ENCODE assay signal across 1 cellular context in the genomic region with DNA sequence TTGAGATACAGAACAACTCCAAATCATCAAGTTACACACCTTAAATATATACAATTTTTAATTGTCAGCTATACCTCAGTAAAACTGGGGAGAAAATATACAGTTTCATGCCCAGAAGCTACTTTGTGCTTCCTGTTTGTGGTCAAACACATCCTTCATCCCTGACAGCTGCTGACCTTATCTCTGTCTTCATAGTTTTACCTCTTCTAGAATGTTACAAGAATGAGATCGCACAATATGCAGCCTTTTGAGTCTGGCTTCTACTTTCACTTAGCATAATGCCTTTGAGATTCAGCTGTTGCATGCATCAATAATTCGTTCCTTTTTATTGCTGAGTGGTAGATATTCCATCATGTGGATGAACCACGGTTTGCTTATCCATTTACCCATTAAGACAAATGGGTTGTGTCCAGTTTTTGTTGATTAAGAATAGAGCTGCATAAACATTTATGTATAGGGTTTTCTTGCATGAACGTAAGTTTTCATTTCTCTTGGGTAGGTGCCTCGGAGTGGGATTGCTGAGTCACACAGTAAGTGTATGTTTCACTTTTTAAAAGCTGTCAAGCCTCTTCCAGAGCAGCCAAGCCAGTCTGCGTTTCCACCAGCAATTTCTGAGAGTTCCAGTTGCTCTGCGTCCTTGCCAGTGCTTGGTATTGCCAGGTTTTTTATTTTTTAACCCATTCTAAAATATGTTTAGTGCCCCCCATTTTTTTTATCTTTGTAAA.
A peak's percentile ranks its signal among the peaks of the same experiment; 100 is the strongest.
TF ChIP-seq lines count a peak whose summit lies in the region.

No MANE protein-coding gene starts in this region.

TF ChIP-seq in K562, 482 proteins besides CTCF, POLR2A, EP300 and RAD21 (continued from another document):
- TF ChIP-seq, protein P1, sequence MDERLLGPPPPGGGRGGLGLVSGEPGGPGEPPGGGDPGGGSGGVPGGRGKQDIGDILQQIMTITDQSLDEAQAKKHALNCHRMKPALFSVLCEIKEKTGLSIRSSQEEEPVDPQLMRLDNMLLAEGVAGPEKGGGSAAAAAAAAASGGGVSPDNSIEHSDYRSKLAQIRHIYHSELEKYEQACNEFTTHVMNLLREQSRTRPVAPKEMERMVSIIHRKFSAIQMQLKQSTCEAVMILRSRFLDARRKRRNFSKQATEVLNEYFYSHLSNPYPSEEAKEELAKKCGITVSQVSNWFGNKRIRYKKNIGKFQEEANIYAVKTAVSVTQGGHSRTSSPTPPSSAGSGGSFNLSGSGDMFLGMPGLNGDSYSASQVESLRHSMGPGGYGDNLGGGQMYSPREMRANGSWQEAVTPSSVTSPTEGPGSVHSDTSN (CRISPR knock-in tag; IDR thresholded peaks at IDR 0.05; ENCODE audit: low read depth), result peak; percentile 55; the same call in 1 of the 2 replicates
- TF ChIP-seq, protein P1 (tag; conservative IDR thresholded peaks at IDR 0.05; ENCODE audit: low read depth), result peak; percentile 94
- no peak for TF ChIP-seq NFIC (IDR thresholded peaks at IDR 0.05)
- peak in 1 of 2 experiments; percentile 58; a peak in 1 of 4 replicates for TF ChIP-seq RCOR1 (IDR thresholded peaks at IDR 0.05; ENCODE audit: borderline replicate concordance in 1 of 2, low read depth in 2 of 2, low read length in 2 of 2)
- TF ChIP-seq ZNF133 (CRISPR knock-in tag; IDR thresholded peaks at IDR 0.05), result no peak
- no peak for TF ChIP-seq NFRKB (IDR thresholded peaks at IDR 0.05; ENCODE audit: low read depth)
- TF ChIP-seq MEIS2 (IDR thresholded peaks at IDR 0.05; ENCODE audit: partially characterized antibody), result peak; percentile 98
- peak; percentile 71 for TF ChIP-seq ZNF316 (IDR thresholded peaks at IDR 0.05)
- TF ChIP-seq, protein P2, sequence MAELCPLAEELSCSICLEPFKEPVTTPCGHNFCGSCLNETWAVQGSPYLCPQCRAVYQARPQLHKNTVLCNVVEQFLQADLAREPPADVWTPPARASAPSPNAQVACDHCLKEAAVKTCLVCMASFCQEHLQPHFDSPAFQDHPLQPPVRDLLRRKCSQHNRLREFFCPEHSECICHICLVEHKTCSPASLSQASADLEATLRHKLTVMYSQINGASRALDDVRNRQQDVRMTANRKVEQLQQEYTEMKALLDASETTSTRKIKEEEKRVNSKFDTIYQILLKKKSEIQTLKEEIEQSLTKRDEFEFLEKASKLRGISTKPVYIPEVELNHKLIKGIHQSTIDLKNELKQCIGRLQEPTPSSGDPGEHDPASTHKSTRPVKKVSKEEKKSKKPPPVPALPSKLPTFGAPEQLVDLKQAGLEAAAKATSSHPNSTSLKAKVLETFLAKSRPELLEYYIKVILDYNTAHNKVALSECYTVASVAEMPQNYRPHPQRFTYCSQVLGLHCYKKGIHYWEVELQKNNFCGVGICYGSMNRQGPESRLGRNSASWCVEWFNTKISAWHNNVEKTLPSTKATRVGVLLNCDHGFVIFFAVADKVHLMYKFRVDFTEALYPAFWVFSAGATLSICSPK (IDR thresholded peaks at IDR 0.05; ENCODE audit: borderline replicate concordance), result no peak
- no peak for TF ChIP-seq DNMT1 (IDR thresholded peaks at IDR 0.05)
- no peak for TF ChIP-seq CBX5 (IDR thresholded peaks at IDR 0.05; ENCODE audit: borderline replicate concordance, low read depth)
- TF ChIP-seq, protein P3, sequence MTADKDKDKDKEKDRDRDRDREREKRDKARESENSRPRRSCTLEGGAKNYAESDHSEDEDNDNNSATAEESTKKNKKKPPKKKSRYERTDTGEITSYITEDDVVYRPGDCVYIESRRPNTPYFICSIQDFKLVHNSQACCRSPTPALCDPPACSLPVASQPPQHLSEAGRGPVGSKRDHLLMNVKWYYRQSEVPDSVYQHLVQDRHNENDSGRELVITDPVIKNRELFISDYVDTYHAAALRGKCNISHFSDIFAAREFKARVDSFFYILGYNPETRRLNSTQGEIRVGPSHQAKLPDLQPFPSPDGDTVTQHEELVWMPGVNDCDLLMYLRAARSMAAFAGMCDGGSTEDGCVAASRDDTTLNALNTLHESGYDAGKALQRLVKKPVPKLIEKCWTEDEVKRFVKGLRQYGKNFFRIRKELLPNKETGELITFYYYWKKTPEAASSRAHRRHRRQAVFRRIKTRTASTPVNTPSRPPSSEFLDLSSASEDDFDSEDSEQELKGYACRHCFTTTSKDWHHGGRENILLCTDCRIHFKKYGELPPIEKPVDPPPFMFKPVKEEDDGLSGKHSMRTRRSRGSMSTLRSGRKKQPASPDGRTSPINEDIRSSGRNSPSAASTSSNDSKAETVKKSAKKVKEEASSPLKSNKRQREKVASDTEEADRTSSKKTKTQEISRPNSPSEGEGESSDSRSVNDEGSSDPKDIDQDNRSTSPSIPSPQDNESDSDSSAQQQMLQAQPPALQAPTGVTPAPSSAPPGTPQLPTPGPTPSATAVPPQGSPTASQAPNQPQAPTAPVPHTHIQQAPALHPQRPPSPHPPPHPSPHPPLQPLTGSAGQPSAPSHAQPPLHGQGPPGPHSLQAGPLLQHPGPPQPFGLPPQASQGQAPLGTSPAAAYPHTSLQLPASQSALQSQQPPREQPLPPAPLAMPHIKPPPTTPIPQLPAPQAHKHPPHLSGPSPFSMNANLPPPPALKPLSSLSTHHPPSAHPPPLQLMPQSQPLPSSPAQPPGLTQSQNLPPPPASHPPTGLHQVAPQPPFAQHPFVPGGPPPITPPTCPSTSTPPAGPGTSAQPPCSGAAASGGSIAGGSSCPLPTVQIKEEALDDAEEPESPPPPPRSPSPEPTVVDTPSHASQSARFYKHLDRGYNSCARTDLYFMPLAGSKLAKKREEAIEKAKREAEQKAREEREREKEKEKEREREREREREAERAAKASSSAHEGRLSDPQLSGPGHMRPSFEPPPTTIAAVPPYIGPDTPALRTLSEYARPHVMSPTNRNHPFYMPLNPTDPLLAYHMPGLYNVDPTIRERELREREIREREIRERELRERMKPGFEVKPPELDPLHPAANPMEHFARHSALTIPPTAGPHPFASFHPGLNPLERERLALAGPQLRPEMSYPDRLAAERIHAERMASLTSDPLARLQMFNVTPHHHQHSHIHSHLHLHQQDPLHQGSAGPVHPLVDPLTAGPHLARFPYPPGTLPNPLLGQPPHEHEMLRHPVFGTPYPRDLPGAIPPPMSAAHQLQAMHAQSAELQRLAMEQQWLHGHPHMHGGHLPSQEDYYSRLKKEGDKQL (CRISPR knock-in tag; IDR thresholded peaks at IDR 0.05; ENCODE audit: borderline replicate concordance), result no peak
